In the genomic region with DNA sequence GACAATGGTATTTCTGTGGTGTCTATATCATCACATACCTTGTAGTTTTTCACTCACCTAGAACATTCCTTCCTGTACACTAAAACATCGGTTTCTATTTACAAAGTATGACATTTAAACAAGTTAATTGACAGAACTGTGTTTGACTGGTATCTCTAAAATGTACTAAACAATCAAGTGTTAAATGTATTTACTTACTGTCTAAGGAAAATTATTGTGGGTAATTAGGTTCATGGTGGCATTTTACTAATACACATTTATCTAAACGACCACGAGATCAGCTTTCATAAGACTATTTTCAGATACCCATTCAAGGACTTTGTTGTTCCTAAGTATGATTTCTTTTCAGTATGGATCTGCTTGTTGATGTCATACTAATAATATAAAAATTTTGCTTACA, we compare ENCODE assay signal across 34 cellular contexts.
"Had no signal": no experiment of that assay in that cellular context is flagged by ENCODE, and none has a peak within 500 bp of the region (broad histone marks: within the 10 kb centered on the region; RNA-seq: fewer than 3 reads in every experiment).

No MANE protein-coding gene starts in this region.

- DNase-seq: activated CD4-positive, alpha-beta T cell treated with anti-CD3 and anti-CD28 coated beads for 4 hours; activated CD4-positive, alpha-beta T cell treated with anti-CD3 and anti-CD28 coated beads, Interleukin-2, amount 50 U/mL, for 4 hours; activated naive CD4-positive, alpha-beta T cell; activated T-cell treated with anti-CD3 and anti-CD28 coated beads for 4 hours; activated T-cell treated with anti-CD3 and anti-CD28 coated beads, Interleukin-2, amount 50 U/mL, for 72 hours; cerebellar nuclear complex; colonic mucosa; effector CD8-positive, alpha-beta T cell; esophagus squamous epithelium; foreskin melanocyte; heart right ventricle; islet precursor cell; left cardiac atrium; left ventricle myocardium superior; ovary; retina; sigmoid colon; small intestine; stimulated activated CD4-positive, alpha-beta T cell treated with anti-CD3 and anti-CD28 coated beads, Interleukin-1b, Interleukin-23, amount 100 ng/mL, for 48 hours; stimulated activated CD4-positive, alpha-beta T cell treated with anti-CD3 and anti-CD28 coated beads, Interleukin-4, amount 100 ng/mL, for 4 hours; stimulated activated CD8-positive, alpha-beta memory T cell treated with anti-CD3 and anti-CD28 coated beads, Interleukin-4, amount 100 ng/mL, for 48 hours; stimulated activated naive CD8-positive, alpha-beta T cell treated with anti-CD3 and anti-CD28 coated beads, Interleukin-15, amount 100 ng/mL, for 72 hours; substantia nigra; T-helper 9 cell; uterus had no signal

- H3K27me3 ChIP-seq: colonic mucosa, esophagus squamous epithelium, heart right ventricle, ovary, sigmoid colon, uterus had no signal

- H3K4me3 Mint-ChIP-seq: activated T-cell treated with anti-CD3 and anti-CD28 coated beads, Interleukin-2, amount 50 U/mL, for 72 hours; nephron; stimulated activated memory B cell treated with anti-CD40 and anti-IgM and Interleukin-4, amounts not matched to agents 10 μg/mL and 1 μg/mL and 100 μg/mL, for 72 hours; stimulated activated naive CD8-positive, alpha-beta T cell treated with anti-CD3 and anti-CD28 coated beads, Interleukin-15, amount 100 ng/mL, for 72 hours; type B pancreatic cell had no signal

- H3K27ac Mint-ChIP-seq: activated naive CD4-positive, alpha-beta T cell treated with anti-CD3 and anti-CD28 coated beads, Interleukin-2, amount 50 U/mL, for 72 hours; activated T-cell treated with anti-CD3 and anti-CD28 coated beads, Interleukin-2, amount 50 U/mL, for 72 hours; nephron; stimulated activated memory B cell treated with anti-CD40 and anti-IgM and Interleukin-4, amounts not matched to agents 10 μg/mL and 1 μg/mL and 100 μg/mL, for 72 hours; stimulated activated naive CD8-positive, alpha-beta T cell treated with anti-CD3 and anti-CD28 coated beads, Interleukin-15, amount 100 ng/mL, for 72 hours; type B pancreatic cell had no signal

- H3K4me1 ChIP-seq: colonic mucosa, prostate gland, uterus had no signal

- H3K36me3 ChIP-seq: colonic mucosa, esophagus squamous epithelium, heart right ventricle, ovary, prostate gland, sigmoid colon, uterus had no signal

- H3K36me3 Mint-ChIP-seq: activated naive CD4-positive, alpha-beta T cell treated with anti-CD3 and anti-CD28 coated beads, Interleukin-2, amount 50 U/mL, for 72 hours; stimulated activated memory B cell treated with anti-CD40 and anti-IgM and Interleukin-4, amounts not matched to agents 10 μg/mL and 1 μg/mL and 100 μg/mL, for 72 hours had no signal

- H3K27me3 Mint-ChIP-seq: stimulated activated memory B cell treated with anti-CD40 and anti-IgM and Interleukin-4, amounts not matched to agents 10 μg/mL and 1 μg/mL and 100 μg/mL, for 72 hours; stimulated activated naive CD8-positive, alpha-beta T cell treated with anti-CD3 and anti-CD28 coated beads, Interleukin-15, amount 100 ng/mL, for 72 hours; type B pancreatic cell had no signal

- H3K4me1 Mint-ChIP-seq: stimulated activated memory B cell treated with anti-CD40 and anti-IgM and Interleukin-4, amounts not matched to agents 10 μg/mL and 1 μg/mL and 100 μg/mL, for 72 hours; stimulated activated naive CD8-positive, alpha-beta T cell treated with anti-CD3 and anti-CD28 coated beads, Interleukin-15, amount 100 ng/mL, for 72 hours had no signal

- H3K9me3 Mint-ChIP-seq: activated naive CD4-positive, alpha-beta T cell treated with anti-CD3 and anti-CD28 coated beads, Interleukin-2, amount 50 U/mL, for 72 hours; nephron; stimulated activated memory B cell treated with anti-CD40 and anti-IgM and Interleukin-4, amounts not matched to agents 10 μg/mL and 1 μg/mL and 100 μg/mL, for 72 hours; stimulated activated naive CD8-positive, alpha-beta T cell treated with anti-CD3 and anti-CD28 coated beads, Interleukin-15, amount 100 ng/mL, for 72 hours; type B pancreatic cell had no signal

- H3K9me3 ChIP-seq: colonic mucosa, esophagus squamous epithelium, heart right ventricle, ovary, prostate gland, sigmoid colon, uterus had no signal

- FAIRE-seq: bronchial epithelial cell, small intestine, TTC549 had no signal

- H3K4me3 ChIP-seq: colonic mucosa, esophagus squamous epithelium, heart right ventricle, ovary, prostate gland, sigmoid colon, uterus had no signal

- H3K27ac ChIP-seq: colonic mucosa, epithelial cell of prostate, esophagus squamous epithelium, heart right ventricle, ovary, prostate gland, sigmoid colon, uterus, VCaP had no signal
